8 cellular contexts compared by ENCODE assay signal in genomic region chr3:39808467-39809180, GRCh38. TPM values are rescaled to one million over a fixed set of nuclear protein-coding genes. Genes with fewer than 3 reads are reported as not detected.
DNase-seq lines count a peak whose midpoint lies in the region; ATAC-seq and TF ChIP-seq lines count a peak whose summit lies in the region.

No MANE protein-coding gene starts in this region.

- H3T11ph ChIP-seq in H9 (ENCODE audit: low read length): no peak overlapping the region

- H3K23me2 ChIP-seq in H9 (ENCODE audit: insufficient read length, low read depth, low read length, poor library complexity, severe bottlenecking): peaks cover 25% of the 10 kb centered on the region

- intact Hi-C loops in sciatic nerve (cut with DNase I): no loop called here

- no peak overlapping the region for H3K18ac ChIP-seq in H9 (ENCODE audit: insufficient read length, low read depth, low read length)

- H3K9ac ChIP-seq in BLaER1 treated with 17β-estradiol and CSF1 and Interleukin-3, amounts not matched to agents 10 nM and 100 nM: peak overlapping the region; percentile 45 to 76 (median 67); a peak in 15 of 22 replicates
- no peak overlapping the region for H3K9ac ChIP-seq in H9 (ENCODE audit: extremely low read depth, insufficient read length, low read length)

- H3K56ac ChIP-seq in H9 (ENCODE audit: insufficient read length, low read depth, low read length): no peak overlapping the region

- H3K4me2 ChIP-seq in BLaER1 treated with 17β-estradiol and CSF1 and Interleukin-3, amounts not matched to agents 10 nM and 100 nM: peak overlapping the region; percentile 99 to 100 (median 100)
- H3K4me2 ChIP-seq in H9 (ENCODE audit: insufficient read depth, insufficient read length, low read length): peak overlapping the region; percentile 90

- H3K9me3 ChIP-seq in BLaER1 treated with 17β-estradiol and CSF1 and Interleukin-3, amounts not matched to agents 10 nM and 100 nM (replicated peaks in 1 of 11): peaks cover 5 to 6% (median 5%) of the 10 kb centered on the region in 11 experiments; a peak in 15 of 22 replicates
- H3K9me3 ChIP-seq in H9 (ENCODE audit: control insufficient read depth, low read depth, low read length): no peaks in the 10 kb centered on the region

- ATAC-seq in activated CD8-positive, alpha-beta T cell treated with anti-CD3 and anti-CD28 coated beads, Interleukin-2, amount 10 ng/mL, durations not matched to agents 7 days and 5 days: peak; percentile 15
- peak; percentile 27 for ATAC-seq in sciatic nerve
- ATAC-seq in HG03520 (IDR thresholded peaks at IDR 0.05; ENCODE audit: unreplicated experiment): no peak

- peaks cover 8 to 25% (median 16%) of the 10 kb centered on the region in 10 experiments; a peak in 18 of 20 replicates for H3K4me1 ChIP-seq in BLaER1 treated with 17β-estradiol and CSF1 and Interleukin-3, amounts not matched to agents 10 nM and 100 nM
- peaks cover 5% of the 10 kb centered on the region; the same call in 1 of the 2 replicates for H3K4me1 ChIP-seq in H9 (ENCODE audit: insufficient read depth, low read length)

- H4K8ac ChIP-seq in H9 (replicated peaks; ENCODE audit: insufficient read length, low read depth, low read length): no peak overlapping the region

- no peak overlapping the region for H4K5ac ChIP-seq in H9 (ENCODE audit: insufficient read length, low read depth, low read length)

- no peak overlapping the region for H4K91ac ChIP-seq in H9 (ENCODE audit: insufficient read length, low read depth, low read length)

- H2AK5ac ChIP-seq in H9 (ENCODE audit: insufficient read length, low read length): no peak overlapping the region

- H2BK5ac ChIP-seq in H9 (ENCODE audit: insufficient read length, low read length): no peak overlapping the region

- no peaks in the 10 kb centered on the region for H3K79me2 ChIP-seq in H9 (ENCODE audit: insufficient read depth, low read length)

- H3K36me3 Mint-ChIP-seq in H9 (ENCODE audit: insufficient read depth in 1 of 3, low read depth in 3 of 3): no peaks in the 10 kb centered on the region; a peak in 2 of 7 replicates
- peaks cover 3% of the 10 kb centered on the region for H3K36me3 Mint-ChIP-seq in activated CD8-positive, alpha-beta T cell treated with anti-CD3 and anti-CD28 coated beads, Interleukin-2, amount 10 ng/mL, durations not matched to agents 7 days and 5 days (ENCODE audit: low read depth)

- no peaks in the 10 kb centered on the region for H3K79me1 ChIP-seq in H9 (ENCODE audit: insufficient read depth, low read depth, low read length, poor library complexity, severe bottlenecking)

- H2BK120ac ChIP-seq in H9 (ENCODE audit: low read depth, low read length, poor library complexity, severe bottlenecking): no peak overlapping the region

- DNase-seq in H9 (peak; percentile 80), iPS DF 19.7 (ENCODE audit: low read depth, low spot score) (peak; percentile 47), sciatic nerve (ENCODE audit: low spot score) (no peak), COLO829 (ENCODE audit: low spot score) (no peak)
- DNase-seq in activated CD8-positive, alpha-beta T cell treated with anti-CD3 and anti-CD28 coated beads, Interleukin-2, amount 10 ng/mL, durations not matched to agents 7 days and 5 days: no peak
- no peak for DNase-seq in activated CD8-positive, alpha-beta memory T cell treated with anti-CD3 and anti-CD28 coated beads, Interleukin-2, amount 50 U/mL, for 48 hours

- no CpG with 5 or more reads among the region's 26 CpGs for WGBS in H9 (ENCODE audit: extremely low coverage, insufficient read length, low lambda C conversion rate)

- H2AFZ ChIP-seq in H9 (ENCODE audit: low read length): peak overlapping the region; percentile 63

- H3K27me3 Mint-ChIP-seq in H9 (ENCODE audit: low read depth): peaks cover 78% of the 10 kb centered on the region
- H3K27me3 Mint-ChIP-seq in activated CD8-positive, alpha-beta T cell treated with anti-CD3 and anti-CD28 coated beads, Interleukin-2, amount 10 ng/mL, durations not matched to agents 7 days and 5 days (ENCODE audit: low read depth): peaks cover 54% of the 10 kb centered on the region

- no peak overlapping the region for H2BK12ac ChIP-seq in H9 (ENCODE audit: insufficient read length, low read depth, low read length)

- CTCF ChIA-PET in activated CD8-positive, alpha-beta T cell treated with anti-CD3 and anti-CD28 coated beads, Interleukin-2, amount 10 ng/mL, durations not matched to agents 7 days and 5 days (lab: Charles Lee): no interaction called here

- no peak overlapping the region for H2BK15ac ChIP-seq in H9 (ENCODE audit: low read depth, low read length)

- H4K20me1 ChIP-seq in BLaER1 treated with 17β-estradiol and CSF1 and Interleukin-3, amounts not matched to agents 10 nM and 100 nM: peaks cover 0 to 8% (median 0%) of the 10 kb centered on the region in 11 experiments; a peak in 1 of 22 replicates
- H4K20me1 ChIP-seq in H9 (ENCODE audit: control insufficient read depth, insufficient read depth, insufficient read length): no peaks in the 10 kb centered on the region

- TF ChIP-seq CTCF in H9 (conservative IDR thresholded peaks at IDR 0.05): no peak

- H3K4me1 Mint-ChIP-seq in H9: peaks cover 23 to 28% of the 10 kb centered on the region in 2 experiments
- H3K4me1 Mint-ChIP-seq in activated CD8-positive, alpha-beta T cell treated with anti-CD3 and anti-CD28 coated beads, Interleukin-2, amount 10 ng/mL, durations not matched to agents 7 days and 5 days (ENCODE audit: low read depth): peaks cover 15% of the 10 kb centered on the region

- H3K27ac ChIP-seq in BLaER1 treated with 17β-estradiol and CSF1 and Interleukin-3, amounts not matched to agents 10 nM and 100 nM: no peak overlapping the region
- no peak overlapping the region for H3K27ac ChIP-seq in H9 (ENCODE audit: insufficient read length, low read depth, low read length)

- no peak overlapping the region for H3K4ac ChIP-seq in H9 (ENCODE audit: low read depth, low read length)

- H3K4me3 Mint-ChIP-seq in H9: peak overlapping the region; percentile 72 to 85
- peak overlapping the region; percentile 1 for H3K4me3 Mint-ChIP-seq in activated CD8-positive, alpha-beta T cell treated with anti-CD3 and anti-CD28 coated beads, Interleukin-2, amount 10 ng/mL, durations not matched to agents 7 days and 5 days

- H3K27me3 ChIP-seq in BLaER1 treated with 17β-estradiol and CSF1 and Interleukin-3, amounts not matched to agents 10 nM and 100 nM: peaks cover 36 to 44% (median 40%) of the 10 kb centered on the region in 11 experiments
- H3K27me3 ChIP-seq in H9 (ENCODE audit: insufficient read depth, low read length): peaks cover 15% of the 10 kb centered on the region

- peak overlapping the region; percentile 64 to 82 (median 74) for H3K4me3 ChIP-seq in BLaER1 treated with 17β-estradiol and CSF1 and Interleukin-3, amounts not matched to agents 10 nM and 100 nM

- POLR2A ChIA-PET in activated CD8-positive, alpha-beta T cell treated with anti-CD3 and anti-CD28 coated beads, Interleukin-2, amount 10 ng/mL, durations not matched to agents 7 days and 5 days (lab: Charles Lee): no interaction called here

- peaks cover 6% of the 10 kb centered on the region in 2 experiments; a peak in 2 of 5 replicates for H3K9me3 Mint-ChIP-seq in H9
- no peaks in the 10 kb centered on the region for H3K9me3 Mint-ChIP-seq in activated CD8-positive, alpha-beta T cell treated with anti-CD3 and anti-CD28 coated beads, Interleukin-2, amount 10 ng/mL, durations not matched to agents 7 days and 5 days (ENCODE audit: insufficient read depth)

- no peak overlapping the region for H2BK20ac ChIP-seq in H9 (ENCODE audit: low read depth, low read length, poor library complexity, severe bottlenecking)

- H3K36me3 ChIP-seq in BLaER1 treated with 17β-estradiol and CSF1 and Interleukin-3, amounts not matched to agents 10 nM and 100 nM: no peaks in the 10 kb centered on the region

- peak overlapping the region in 2 of 3 experiments; percentile 13 to 76; a peak in 3 of 7 replicates for H3K27ac Mint-ChIP-seq in H9
- no peak overlapping the region for H3K27ac Mint-ChIP-seq in activated CD8-positive, alpha-beta T cell treated with anti-CD3 and anti-CD28 coated beads, Interleukin-2, amount 10 ng/mL, durations not matched to agents 7 days and 5 days

- H3K23ac ChIP-seq in H9 (ENCODE audit: insufficient read length, low read depth, low read length): no peak overlapping the region

- H3K14ac ChIP-seq in H9 (ENCODE audit: insufficient read depth, low read length): no peak overlapping the region

RNA-seq across cellular contexts. Expression of gene MYRIP, which starts 0.8 kb away (rescaled TPM):
- total RNA-seq in H9 (2021) (1.8 and 2.2 TPM in 2 replicates), sciatic nerve (8.4 TPM)
- total RNA-seq in activated CD8-positive, alpha-beta T cell treated with anti-CD3 and anti-CD28 coated beads, Interleukin-2, amount 10 ng/mL, durations not matched to agents 7 days and 5 days: not detected

Comparison
In these comparisons a context has a peak if more than half of its experiments do, and no peak if none do; other contexts are left out.
1. DNase-seq: peak in H9 (single experiment) and iPS DF 19.7 (single experiment); none in activated CD8-positive, alpha-beta T cell treated with anti-CD3 and anti-CD28 coated beads, Interleukin-2, amount 10 ng/mL, durations not matched to agents 7 days and 5 days (single experiment), sciatic nerve (single experiment), activated CD8-positive, alpha-beta memory T cell treated with anti-CD3 and anti-CD28 coated beads, Interleukin-2, amount 50 U/mL, for 48 hours (single experiment) and COLO829 (single experiment).